Comparison of ENCODE assay signal across 9 cellular contexts in the genomic region with DNA sequence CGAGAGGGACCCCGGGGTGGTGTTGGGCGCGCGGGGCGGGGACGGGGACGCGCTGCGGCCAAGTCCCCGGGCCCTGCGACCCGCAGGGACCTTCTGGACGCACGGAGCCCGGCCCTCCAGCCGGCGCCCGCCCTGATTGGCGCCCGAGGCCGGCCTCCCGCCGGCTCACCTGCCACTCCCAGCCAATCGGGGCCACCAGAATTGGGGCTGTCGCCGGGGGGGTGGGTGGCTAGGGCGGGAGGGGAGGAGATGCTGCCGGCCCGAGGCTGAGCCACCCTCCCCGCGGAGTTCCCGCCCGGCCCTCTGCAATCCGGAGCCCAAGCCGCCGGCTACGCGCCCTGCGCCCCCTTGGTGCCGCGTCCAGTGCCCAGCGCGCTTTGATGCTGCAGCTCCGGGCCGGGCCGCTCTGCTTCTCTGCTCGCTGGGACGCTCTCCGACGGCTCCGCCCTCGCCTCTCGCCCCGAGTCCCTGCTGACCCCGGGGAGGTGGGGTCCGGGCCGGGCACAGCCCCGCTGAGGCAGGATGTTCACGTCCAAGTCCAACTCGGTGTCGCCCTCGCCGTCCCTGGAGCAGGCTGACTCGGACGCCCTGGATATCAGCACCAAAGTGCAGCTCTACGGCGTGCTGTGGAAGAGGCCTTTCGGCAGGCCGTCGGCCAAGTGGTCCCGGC. TPM values are rescaled to one million over a fixed set of nuclear protein-coding genes. Genes with fewer than 3 reads are reported as not detected.
DNase-seq lines count a peak whose midpoint lies in the region; ATAC-seq and TF ChIP-seq lines count a peak whose summit lies in the region.
"Had no signal": no experiment of that assay in that cellular context is flagged by ENCODE, and none has a peak within 500 bp of the region (broad histone marks: within the 10 kb centered on the region; RNA-seq: fewer than 3 reads in every experiment).

Gene PLEKHD1 (plus strand): TSS at position 285 of the 670 bp plus-strand sequence. CDS start 238 bp downstream, at position 523.

- WGBS in lung, 2 donors: 2% methylated on average over 51 to 72 of the region's 72 CpGs
- WGBS in urinary bladder: 1% methylated on average over 72 of the region's 72 CpGs

- H3K9me3 ChIP-seq in colonic mucosa: no peaks in the 10 kb centered on the region
- peaks cover 0 to 3% of the 10 kb centered on the region in 2 donors for H3K9me3 ChIP-seq in lung (ENCODE audit: control insufficient read depth in 2 of 2, insufficient read depth in 1 of 2, low read length in 1 of 2)

- intact Hi-C loops in colonic mucosa (cut with DNase I): no loop called here

- TF ChIP-seq CTCF in colonic mucosa (IDR thresholded peaks at IDR 0.05) (no peak), lung (IDR thresholded peaks at IDR 0.05; ENCODE audit: control extremely low read depth, extremely low read depth) (no peak)

- H3K4me3 ChIP-seq in colonic mucosa (peak within 1 kb of the TSS; percentile 34), lung (no peak within 1 kb of the TSS), urinary bladder (ENCODE audit: low read depth, low read length) (peak within 1 kb of the TSS; percentile 0)

- H3K27me3 ChIP-seq in colonic mucosa (peaks cover 32% of the 10 kb centered on the region), lung (ENCODE audit: control insufficient read depth, insufficient read depth) (no peaks in the 10 kb centered on the region)

- H3K4me1 ChIP-seq in colonic mucosa (peaks cover 6% of the 10 kb centered on the region), lung (ENCODE audit: control insufficient read depth in 2 of 2, insufficient read depth in 2 of 2, low read length in 2 of 2) (peaks cover 0 to 15% of the 10 kb centered on the region in 2 donors), urinary bladder (ENCODE audit: insufficient read depth) (no peaks in the 10 kb centered on the region)

- H3K36me3 ChIP-seq in colonic mucosa (no peaks in the 10 kb centered on the region), lung (ENCODE audit: control insufficient read depth in 2 of 2, insufficient read depth in 2 of 2, low read length in 2 of 2) (no peaks in the 10 kb centered on the region), urinary bladder (ENCODE audit: insufficient read depth) (no peaks in the 10 kb centered on the region)

- no peak within 1 kb of the TSS for H3K9ac ChIP-seq in colonic mucosa (ENCODE audit: low read depth in 2 of 2, low read length in 2 of 2)

- ATAC-seq in lung (ENCODE audit: insufficient read depth, low FRiP score): peak; percentile 79
- ATAC-seq in GM21367 (IDR thresholded peaks at IDR 0.05; ENCODE audit: unreplicated experiment): no peak
- ATAC-seq in HG03139 (IDR thresholded peaks at IDR 0.05; ENCODE audit: unreplicated experiment): no peak

- peak; percentile 2 for DNase-seq in NOMO-1 treated with DMSO at 0.1 percent for 48 hours (lab: John Stamatoyannopoulos, UW; ENCODE audit: unreplicated experiment)
- DNase-seq in NOMO-1 (lab: John Stamatoyannopoulos, UW; ENCODE audit: unreplicated experiment in 2 of 2): no peak
- DNase-seq in colonic mucosa: peak; percentile 54
- peak; percentile 55 for DNase-seq in lung (ENCODE audit: low spot score)
- DNase-seq in SHP77 treated with DMSO at 0.1 percent for 48 hours (lab: John Stamatoyannopoulos, UW): no peak

- H3K27ac ChIP-seq in colonic mucosa: no peak within 1 kb of the TSS
- H3K27ac ChIP-seq in lung (ENCODE audit: low read depth in 1 of 2, low read length in 1 of 2): no peak within 1 kb of the TSS
- no peak within 1 kb of the TSS for H3K27ac ChIP-seq in urinary bladder (ENCODE audit: low read depth)

RNA-seq across cellular contexts. Expression of gene PLEKHD1, which starts in this region (rescaled TPM):
- total RNA-seq in colonic mucosa (under 1 TPM; 0.05 to 0.10 TPM), lung (under 1 TPM in 1 of 2 donors, not detected in 1; 0.83 TPM), urinary bladder (0.11 TPM)
- polyA plus RNA-seq in lung (under 1 TPM; 0.11 to 0.33 TPM), urinary bladder (0.04 TPM)
- total RNA-seq: HT1080 had no signal

Comparison
In these comparisons a context has a peak if more than half of its experiments do, and no peak if none do; other contexts are left out.
1. Peak in DNase-seq and H3K4me3 ChIP-seq in colonic mucosa; RNA of the gene not detected or under 1 TPM.
2. Peak in DNase-seq and ATAC-seq in lung; RNA of the gene not detected or under 1 TPM.